28 cellular contexts compared by ENCODE assay signal in the genomic region with DNA sequence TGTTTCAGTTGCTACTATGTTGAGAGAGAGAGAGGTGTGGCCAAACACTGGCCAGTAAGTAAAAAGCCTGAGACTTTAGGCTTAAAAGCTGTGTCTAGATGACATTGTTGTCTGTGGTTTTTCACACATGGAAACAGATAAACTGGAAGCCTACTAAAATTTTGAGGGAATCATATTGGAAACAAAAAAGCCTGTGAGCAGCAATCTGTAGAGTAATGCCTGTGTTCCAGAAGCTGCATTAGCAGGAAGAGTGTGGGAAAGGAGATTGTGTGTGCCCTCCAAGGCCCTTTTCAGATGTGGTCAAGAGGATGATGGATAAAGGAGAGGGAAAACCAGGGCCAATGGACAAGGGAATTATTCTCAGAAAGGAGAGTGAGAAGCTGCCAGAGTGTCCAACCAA.
"Had no signal": no experiment of that assay in that cellular context is flagged by ENCODE, and none has a peak within 500 bp of the region (broad histone marks: within the 10 kb centered on the region; RNA-seq: fewer than 3 reads in every experiment).

No MANE protein-coding gene starts in this region.

- H3K4me3 Mint-ChIP-seq: stimulated activated effector memory CD8-positive, alpha-beta T cell treated with anti-CD3 and anti-CD28 coated beads, Interleukin-12 subunit alpha, Interleukin-12 subunit beta, amount 100 ng/mL, for 72 hours; stimulated activated memory B cell treated with anti-CD40 and anti-IgM and Interleukin-4, amounts not matched to agents 10 μg/mL and 1 μg/mL and 100 μg/mL, for 72 hours; stimulated activated naive B cell treated with anti-CD40 and anti-IgM and Interleukin-4, amounts not matched to agents 10 μg/mL and 1 μg/mL and 100 μg/mL, for 72 hours; stimulated activated naive CD8-positive, alpha-beta T cell treated with anti-CD3 and anti-CD28 coated beads, Interleukin-15, amount 100 ng/mL, for 72 hours; stimulated activated naive CD8-positive, alpha-beta T cell treated with anti-CD3 and anti-CD28 coated beads, Interleukin-15, Interleukin-2, amounts not matched to agents 100 ng/mL and 50 ng/mL, for 24 hours; type B pancreatic cell had no signal

- H3K27ac ChIP-seq: stomach, suprapubic skin, testis, thoracic aorta, thyroid gland, tibial artery, tibial nerve, transverse colon, upper lobe of left lung, upper lobe of right lung, uterus, vagina had no signal

- H3K9me3 ChIP-seq: testis, thyroid gland had no signal

- H3K27me3 Mint-ChIP-seq: type B pancreatic cell had no signal

- H3K36me3 ChIP-seq: stomach, suprapubic skin, thoracic aorta, thyroid gland, tibial artery, tibial nerve, transverse colon, upper lobe of left lung, upper lobe of right lung, uterus, vagina had no signal

- DNase-seq: stimulated activated CD4-positive, alpha-beta T cell treated with anti-CD3 and anti-CD28 coated beads, Interleukin-2, amount 100 ng/mL, for 48 hours; stimulated activated CD4-positive, alpha-beta T cell treated with anti-CD3 and anti-CD28 coated beads, Interleukin-4, amount 100 ng/mL, for 1 hour; stimulated activated CD4-positive, alpha-beta T cell treated with anti-CD3 and anti-CD28 coated beads, Interleukin-4, amount 100 ng/mL, for 24 hours; stimulated activated CD4-positive, alpha-beta T cell treated with anti-CD3 and anti-CD28 coated beads, Interleukin-4, amount 100 ng/mL, for 4 hours; stimulated activated CD8-positive, alpha-beta memory T cell treated with anti-CD3 and anti-CD28 coated beads, Interleukin-4, amount 100 ng/mL, for 48 hours; stimulated activated naive B cell treated with anti-CD40 and anti-IgM and Interleukin-4, amounts not matched to agents 10 μg/mL and 1 μg/mL and 100 μg/mL, for 72 hours; stimulated activated naive CD4-positive, alpha-beta T cell; stimulated activated naive CD4-positive, alpha-beta T cell treated with Interleukin-2 at 50 U/mL for 16 hours; stimulated activated naive CD8-positive, alpha-beta T cell treated with anti-CD3 and anti-CD28 coated beads, Interleukin-15, amount 100 ng/mL, for 72 hours; stimulated activated naive CD8-positive, alpha-beta T cell treated with anti-CD3 and anti-CD28 coated beads, Interleukin-15, Interleukin-2, amounts not matched to agents 100 U/mL and 50 U/mL, for 24 hours; stomach; substantia nigra; testis; thyroid gland; tibial artery; transverse colon; trophoblast cell; upper lobe of left lung; upper lobe of right lung; uterus had no signal

- ATAC-seq: stimulated activated effector memory CD8-positive, alpha-beta T cell treated with anti-CD3 and anti-CD28 coated beads, Interleukin-12 subunit alpha, Interleukin-12 subunit beta, amount 100 ng/mL, for 72 hours; stimulated activated memory B cell treated with anti-CD40 and anti-IgM and Interleukin-4, amounts not matched to agents 10 μg/mL and 1 μg/mL and 100 μg/mL, for 72 hours; stimulated activated naive B cell treated with anti-CD40 and anti-IgM and Interleukin-4, amounts not matched to agents 10 μg/mL and 1 μg/mL and 100 μg/mL, for 72 hours; stimulated activated naive CD8-positive, alpha-beta T cell treated with anti-CD3 and anti-CD28 coated beads, Interleukin-15, amount 100 ng/mL, for 72 hours; stimulated activated naive CD8-positive, alpha-beta T cell treated with anti-CD3 and anti-CD28 coated beads, Interleukin-15, Interleukin-2, amounts not matched to agents 100 U/mL and 50 U/mL, for 24 hours; upper lobe of right lung had no signal

- H3K4me3 ChIP-seq: stomach, suprapubic skin, testis, thoracic aorta, thyroid gland, tibial artery, tibial nerve, transverse colon, upper lobe of left lung, upper lobe of right lung, uterus, vagina had no signal

- H3K36me3 Mint-ChIP-seq: stimulated activated effector memory CD8-positive, alpha-beta T cell treated with anti-CD3 and anti-CD28 coated beads, Interleukin-12 subunit alpha, Interleukin-12 subunit beta, amount 100 ng/mL, for 72 hours; stimulated activated memory B cell treated with anti-CD40 and anti-IgM and Interleukin-4, amounts not matched to agents 10 μg/mL and 1 μg/mL and 100 μg/mL, for 72 hours; type B pancreatic cell had no signal

- H3K27ac Mint-ChIP-seq: stimulated activated effector memory CD8-positive, alpha-beta T cell treated with anti-CD3 and anti-CD28 coated beads, Interleukin-12 subunit alpha, Interleukin-12 subunit beta, amount 100 ng/mL, for 72 hours; stimulated activated memory B cell treated with anti-CD40 and anti-IgM and Interleukin-4, amounts not matched to agents 10 μg/mL and 1 μg/mL and 100 μg/mL, for 72 hours; stimulated activated naive B cell treated with anti-CD40 and anti-IgM and Interleukin-4, amounts not matched to agents 10 μg/mL and 1 μg/mL and 100 μg/mL, for 72 hours; stimulated activated naive CD8-positive, alpha-beta T cell treated with anti-CD3 and anti-CD28 coated beads, Interleukin-15, amount 100 ng/mL, for 72 hours; stimulated activated naive CD8-positive, alpha-beta T cell treated with anti-CD3 and anti-CD28 coated beads, Interleukin-15, Interleukin-2, amounts not matched to agents 100 ng/mL and 50 ng/mL, for 24 hours; type B pancreatic cell had no signal

- H3K4me1 ChIP-seq: stomach, suprapubic skin, testis, thyroid gland, tibial artery, tibial nerve, transverse colon, upper lobe of left lung, upper lobe of right lung, uterus, vagina had no signal
